ENCODE assay signal across 1 cellular context in the genomic region with DNA sequence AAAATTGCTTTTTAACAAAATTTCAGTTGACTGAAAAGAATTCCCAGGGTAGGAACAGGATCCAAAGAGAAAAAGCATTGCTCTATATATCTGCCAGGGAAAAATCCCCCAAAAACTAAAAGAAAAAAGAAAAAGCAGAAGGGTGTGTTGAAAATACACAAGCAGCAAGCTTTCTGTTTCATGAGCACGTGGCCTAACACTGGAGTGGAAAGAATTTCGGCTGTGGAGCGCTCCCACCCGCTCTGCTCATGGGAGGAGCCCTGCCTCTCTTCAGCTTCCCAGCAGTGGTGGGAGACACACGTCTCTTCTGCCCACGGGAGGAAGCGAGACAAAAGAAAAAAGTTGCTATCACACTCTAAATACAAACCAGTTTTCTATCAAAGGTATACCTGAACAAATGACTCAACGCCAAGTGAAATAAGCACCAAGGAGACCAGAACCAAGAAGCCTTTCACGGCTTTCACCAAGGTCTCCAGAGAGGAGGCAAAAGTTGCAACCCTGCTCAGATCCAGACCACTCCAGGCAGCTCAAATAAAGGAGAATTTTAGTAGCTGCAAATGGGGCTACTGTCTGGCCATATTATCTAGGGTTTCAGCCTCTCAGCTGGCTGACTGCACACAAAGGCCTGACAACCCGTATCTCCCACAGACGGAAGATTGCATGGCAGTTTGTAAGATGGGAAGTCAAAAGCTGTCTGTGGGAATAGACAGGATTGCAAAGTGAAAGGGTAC.
TF ChIP-seq lines count a peak whose summit lies in the region.

No MANE protein-coding gene starts in this region.

TF ChIP-seq in K562, 482 proteins besides CTCF, POLR2A, EP300 and RAD21 (continued from another document and continues in another):
- TF ChIP-seq, protein P1, sequence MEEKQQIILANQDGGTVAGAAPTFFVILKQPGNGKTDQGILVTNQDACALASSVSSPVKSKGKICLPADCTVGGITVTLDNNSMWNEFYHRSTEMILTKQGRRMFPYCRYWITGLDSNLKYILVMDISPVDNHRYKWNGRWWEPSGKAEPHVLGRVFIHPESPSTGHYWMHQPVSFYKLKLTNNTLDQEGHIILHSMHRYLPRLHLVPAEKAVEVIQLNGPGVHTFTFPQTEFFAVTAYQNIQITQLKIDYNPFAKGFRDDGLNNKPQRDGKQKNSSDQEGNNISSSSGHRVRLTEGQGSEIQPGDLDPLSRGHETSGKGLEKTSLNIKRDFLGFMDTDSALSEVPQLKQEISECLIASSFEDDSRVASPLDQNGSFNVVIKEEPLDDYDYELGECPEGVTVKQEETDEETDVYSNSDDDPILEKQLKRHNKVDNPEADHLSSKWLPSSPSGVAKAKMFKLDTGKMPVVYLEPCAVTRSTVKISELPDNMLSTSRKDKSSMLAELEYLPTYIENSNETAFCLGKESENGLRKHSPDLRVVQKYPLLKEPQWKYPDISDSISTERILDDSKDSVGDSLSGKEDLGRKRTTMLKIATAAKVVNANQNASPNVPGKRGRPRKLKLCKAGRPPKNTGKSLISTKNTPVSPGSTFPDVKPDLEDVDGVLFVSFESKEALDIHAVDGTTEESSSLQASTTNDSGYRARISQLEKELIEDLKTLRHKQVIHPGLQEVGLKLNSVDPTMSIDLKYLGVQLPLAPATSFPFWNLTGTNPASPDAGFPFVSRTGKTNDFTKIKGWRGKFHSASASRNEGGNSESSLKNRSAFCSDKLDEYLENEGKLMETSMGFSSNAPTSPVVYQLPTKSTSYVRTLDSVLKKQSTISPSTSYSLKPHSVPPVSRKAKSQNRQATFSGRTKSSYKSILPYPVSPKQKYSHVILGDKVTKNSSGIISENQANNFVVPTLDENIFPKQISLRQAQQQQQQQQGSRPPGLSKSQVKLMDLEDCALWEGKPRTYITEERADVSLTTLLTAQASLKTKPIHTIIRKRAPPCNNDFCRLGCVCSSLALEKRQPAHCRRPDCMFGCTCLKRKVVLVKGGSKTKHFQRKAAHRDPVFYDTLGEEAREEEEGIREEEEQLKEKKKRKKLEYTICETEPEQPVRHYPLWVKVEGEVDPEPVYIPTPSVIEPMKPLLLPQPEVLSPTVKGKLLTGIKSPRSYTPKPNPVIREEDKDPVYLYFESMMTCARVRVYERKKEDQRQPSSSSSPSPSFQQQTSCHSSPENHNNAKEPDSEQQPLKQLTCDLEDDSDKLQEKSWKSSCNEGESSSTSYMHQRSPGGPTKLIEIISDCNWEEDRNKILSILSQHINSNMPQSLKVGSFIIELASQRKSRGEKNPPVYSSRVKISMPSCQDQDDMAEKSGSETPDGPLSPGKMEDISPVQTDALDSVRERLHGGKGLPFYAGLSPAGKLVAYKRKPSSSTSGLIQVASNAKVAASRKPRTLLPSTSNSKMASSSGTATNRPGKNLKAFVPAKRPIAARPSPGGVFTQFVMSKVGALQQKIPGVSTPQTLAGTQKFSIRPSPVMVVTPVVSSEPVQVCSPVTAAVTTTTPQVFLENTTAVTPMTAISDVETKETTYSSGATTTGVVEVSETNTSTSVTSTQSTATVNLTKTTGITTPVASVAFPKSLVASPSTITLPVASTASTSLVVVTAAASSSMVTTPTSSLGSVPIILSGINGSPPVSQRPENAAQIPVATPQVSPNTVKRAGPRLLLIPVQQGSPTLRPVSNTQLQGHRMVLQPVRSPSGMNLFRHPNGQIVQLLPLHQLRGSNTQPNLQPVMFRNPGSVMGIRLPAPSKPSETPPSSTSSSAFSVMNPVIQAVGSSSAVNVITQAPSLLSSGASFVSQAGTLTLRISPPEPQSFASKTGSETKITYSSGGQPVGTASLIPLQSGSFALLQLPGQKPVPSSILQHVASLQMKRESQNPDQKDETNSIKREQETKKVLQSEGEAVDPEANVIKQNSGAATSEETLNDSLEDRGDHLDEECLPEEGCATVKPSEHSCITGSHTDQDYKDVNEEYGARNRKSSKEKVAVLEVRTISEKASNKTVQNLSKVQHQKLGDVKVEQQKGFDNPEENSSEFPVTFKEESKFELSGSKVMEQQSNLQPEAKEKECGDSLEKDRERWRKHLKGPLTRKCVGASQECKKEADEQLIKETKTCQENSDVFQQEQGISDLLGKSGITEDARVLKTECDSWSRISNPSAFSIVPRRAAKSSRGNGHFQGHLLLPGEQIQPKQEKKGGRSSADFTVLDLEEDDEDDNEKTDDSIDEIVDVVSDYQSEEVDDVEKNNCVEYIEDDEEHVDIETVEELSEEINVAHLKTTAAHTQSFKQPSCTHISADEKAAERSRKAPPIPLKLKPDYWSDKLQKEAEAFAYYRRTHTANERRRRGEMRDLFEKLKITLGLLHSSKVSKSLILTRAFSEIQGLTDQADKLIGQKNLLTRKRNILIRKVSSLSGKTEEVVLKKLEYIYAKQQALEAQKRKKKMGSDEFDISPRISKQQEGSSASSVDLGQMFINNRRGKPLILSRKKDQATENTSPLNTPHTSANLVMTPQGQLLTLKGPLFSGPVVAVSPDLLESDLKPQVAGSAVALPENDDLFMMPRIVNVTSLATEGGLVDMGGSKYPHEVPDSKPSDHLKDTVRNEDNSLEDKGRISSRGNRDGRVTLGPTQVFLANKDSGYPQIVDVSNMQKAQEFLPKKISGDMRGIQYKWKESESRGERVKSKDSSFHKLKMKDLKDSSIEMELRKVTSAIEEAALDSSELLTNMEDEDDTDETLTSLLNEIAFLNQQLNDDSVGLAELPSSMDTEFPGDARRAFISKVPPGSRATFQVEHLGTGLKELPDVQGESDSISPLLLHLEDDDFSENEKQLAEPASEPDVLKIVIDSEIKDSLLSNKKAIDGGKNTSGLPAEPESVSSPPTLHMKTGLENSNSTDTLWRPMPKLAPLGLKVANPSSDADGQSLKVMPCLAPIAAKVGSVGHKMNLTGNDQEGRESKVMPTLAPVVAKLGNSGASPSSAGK (IDR thresholded peaks at IDR 0.05), result peak; percentile 97
- TF ChIP-seq CGGBP1 (CRISPR knock-in tag; IDR thresholded peaks at IDR 0.05), result no peak
- TF ChIP-seq SAFB2 (IDR thresholded peaks at IDR 0.05; ENCODE audit: borderline replicate concordance, low read depth, low read length, severe bottlenecking), result no peak
- TF ChIP-seq MLLT1 (IDR thresholded peaks at IDR 0.05), result no peak
- TF ChIP-seq, protein P2, sequence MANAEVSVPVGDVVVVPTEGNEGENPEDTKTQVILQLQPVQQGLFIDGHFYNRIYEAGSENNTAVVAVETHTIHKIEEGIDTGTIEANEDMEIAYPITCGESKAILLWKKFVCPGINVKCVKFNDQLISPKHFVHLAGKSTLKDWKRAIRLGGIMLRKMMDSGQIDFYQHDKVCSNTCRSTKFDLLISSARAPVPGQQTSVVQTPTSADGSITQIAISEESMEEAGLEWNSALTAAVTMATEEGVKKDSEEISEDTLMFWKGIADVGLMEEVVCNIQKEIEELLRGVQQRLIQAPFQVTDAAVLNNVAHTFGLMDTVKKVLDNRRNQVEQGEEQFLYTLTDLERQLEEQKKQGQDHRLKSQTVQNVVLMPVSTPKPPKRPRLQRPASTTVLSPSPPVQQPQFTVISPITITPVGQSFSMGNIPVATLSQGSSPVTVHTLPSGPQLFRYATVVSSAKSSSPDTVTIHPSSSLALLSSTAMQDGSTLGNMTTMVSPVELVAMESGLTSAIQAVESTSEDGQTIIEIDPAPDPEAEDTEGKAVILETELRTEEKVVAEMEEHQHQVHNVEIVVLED (CRISPR knock-in tag; IDR thresholded peaks at IDR 0.05), result no peak
- TF ChIP-seq ZNF561 (CRISPR knock-in tag; conservative IDR thresholded peaks at IDR 0.05), result 0 out of 2 replicates have a peak, but pooled peaks have one; percentile 53
- TF ChIP-seq DNMT1 (IDR thresholded peaks at IDR 0.05), result no peak
- no peak for TF ChIP-seq ZNF3 (CRISPR knock-in tag; IDR thresholded peaks at IDR 0.05)
- TF ChIP-seq ZKSCAN3 (CRISPR knock-in tag; IDR thresholded peaks at IDR 0.05), result no peak
- peak; percentile 48; the same call in 1 of the 2 replicates for TF ChIP-seq MYBL2 (IDR thresholded peaks at IDR 0.05; ENCODE audit: low read depth)
- TF ChIP-seq MYBL2 (CRISPR knock-in tag; IDR thresholded peaks at IDR 0.05; ENCODE audit: borderline replicate concordance), result no peak
- TF ChIP-seq CSDE1 (IDR thresholded peaks at IDR 0.05), result no peak
- TF ChIP-seq ZBED1 (IDR thresholded peaks at IDR 0.05), result no peak
- TF ChIP-seq ILF3 (IDR thresholded peaks at IDR 0.05; ENCODE audit: borderline replicate concordance), result no peak
- peak; percentile 38 for TF ChIP-seq TFE3 (CRISPR knock-in tag; IDR thresholded peaks at IDR 0.05)
- no peak for TF ChIP-seq ZEB2 (IDR thresholded peaks at IDR 0.05)
- TF ChIP-seq RREB1 (CRISPR knock-in tag; IDR thresholded peaks at IDR 0.05), result 0 out of 2 replicates have a peak, but pooled peaks have one; percentile 62
- no peak for TF ChIP-seq MEF2D (tag; conservative IDR thresholded peaks at IDR 0.05; ENCODE audit: low read depth)
- TF ChIP-seq RAD51 (IDR thresholded peaks at IDR 0.05; ENCODE audit: borderline replicate concordance, low read depth), result peak; percentile 24; the same call in 1 of the 2 replicates
- no peak for TF ChIP-seq HOXB6 (CRISPR knock-in tag; IDR thresholded peaks at IDR 0.05; ENCODE audit: borderline replicate concordance)
- no peak for TF ChIP-seq TBL1XR1 (IDR thresholded peaks at IDR 0.05; ENCODE audit: low read length in 2 of 2)
- TF ChIP-seq ZFX (CRISPR knock-in tag; IDR thresholded peaks at IDR 0.05), result no peak
- TF ChIP-seq MEIS2 (IDR thresholded peaks at IDR 0.05; ENCODE audit: partially characterized antibody), result no peak
- TF ChIP-seq BACH1 (tag; IDR thresholded peaks at IDR 0.05), result no peak
- no peak for TF ChIP-seq KDM4B (IDR thresholded peaks at IDR 0.05; ENCODE audit: borderline replicate concordance in 2 of 2, low read depth in 1 of 2)
- TF ChIP-seq HMG20A (CRISPR knock-in tag; conservative IDR thresholded peaks at IDR 0.05), result 0 out of 2 replicates have a peak, but pooled peaks have one; percentile 38
- TF ChIP-seq ZNF217 (CRISPR knock-in tag; IDR thresholded peaks at IDR 0.05), result no peak
- TF ChIP-seq ZNF316 (IDR thresholded peaks at IDR 0.05), result no peak
- no peak for TF ChIP-seq ZNF146 (CRISPR knock-in tag; IDR thresholded peaks at IDR 0.05; ENCODE audit: unreplicated experiment)
- TF ChIP-seq ZNF644 (tag; IDR thresholded peaks at IDR 0.05; ENCODE audit: low read depth), result no peak
- TF ChIP-seq ZNF584 (CRISPR knock-in tag; IDR thresholded peaks at IDR 0.05; ENCODE audit: low read depth), result peak; percentile 65
